ENCODE assay signal across 14 cellular contexts in the genomic region with DNA sequence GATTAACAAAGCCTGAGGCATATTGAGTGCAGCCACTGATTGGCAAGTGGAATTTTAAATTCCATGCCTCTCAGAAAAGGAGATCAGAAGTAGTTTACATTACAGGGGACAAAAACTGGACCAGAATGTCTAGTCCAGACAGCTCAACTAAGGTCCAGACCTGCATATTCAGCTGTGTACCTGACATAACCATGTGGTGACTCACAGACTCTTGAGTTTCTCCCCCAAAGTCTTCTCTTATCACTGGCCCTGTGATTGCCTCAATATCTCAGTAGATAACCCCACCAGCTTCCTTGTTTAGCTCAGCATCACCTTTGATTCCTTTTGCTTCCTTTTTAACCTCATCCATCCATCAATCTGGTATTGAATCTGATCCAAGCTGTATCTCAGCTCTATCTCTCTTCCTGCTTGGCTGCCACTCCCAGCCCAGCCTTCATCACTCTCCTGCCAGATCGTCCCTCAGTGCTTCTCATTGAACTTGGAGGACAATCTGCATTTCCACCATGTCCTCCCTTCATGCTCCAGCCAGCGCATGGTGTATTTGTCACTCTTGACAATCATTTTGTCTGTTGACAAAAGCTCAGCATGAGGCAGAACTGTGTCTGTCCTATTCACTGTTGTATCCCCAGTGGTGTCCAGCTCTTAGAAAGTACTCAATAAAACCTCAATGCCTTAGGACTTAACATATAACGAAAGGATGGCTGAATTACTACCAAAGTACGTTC.
"Had no signal": no experiment of that assay in that cellular context is flagged by ENCODE, and none has a peak within 500 bp of the region (broad histone marks: within the 10 kb centered on the region; RNA-seq: fewer than 3 reads in every experiment).

No MANE protein-coding gene starts in this region.

- H3K27ac ChIP-seq: right lobe of liver had no signal

- H3K36me3 ChIP-seq: right lobe of liver had no signal

- H3K4me3 Mint-ChIP-seq: activated CD4-positive, alpha-beta memory T cell treated with anti-CD3 and anti-CD28 coated beads, Interleukin-2, amount 10 ng/mL, durations not matched to agents 7 days and 5 days; activated CD4-positive, alpha-beta T cell treated with anti-CD3 and anti-CD28 coated beads for 36 hours; activated naive CD8-positive, alpha-beta T cell; nephron progenitor cell; T-helper 1 cell treated with Interleukin-12 subunit alpha and Interleukin-12 subunit beta and Interleukin-4 antibody, amounts not matched to agents 30 μg/mL and 1 μg/mL, for 36 hours had no signal

- H3K4me1 Mint-ChIP-seq: activated CD4-positive, alpha-beta T cell treated with anti-CD3 and anti-CD28 coated beads for 36 hours had no signal

- H3K27ac Mint-ChIP-seq: activated CD4-positive, alpha-beta memory T cell treated with anti-CD3 and anti-CD28 coated beads, Interleukin-2, amount 10 ng/mL, durations not matched to agents 7 days and 5 days; activated CD4-positive, alpha-beta T cell treated with anti-CD3 and anti-CD28 coated beads for 36 hours; activated naive CD8-positive, alpha-beta T cell; nephron progenitor cell; T-helper 1 cell treated with Interleukin-12 subunit alpha and Interleukin-12 subunit beta and Interleukin-4 antibody, amounts not matched to agents 30 μg/mL and 1 μg/mL, for 36 hours had no signal

- H3K4me3 ChIP-seq: right lobe of liver had no signal

- DNase-seq: activated CD4-positive, alpha-beta memory T cell treated with anti-CD3 and anti-CD28 coated beads, Interleukin-2, amount 10 ng/mL, durations not matched to agents 7 days and 5 days; activated CD4-positive, alpha-beta T cell treated with anti-CD3 and anti-CD28 coated beads for 36 hours; activated gamma-delta T cell; activated T-cell treated with anti-CD3 and anti-CD28 coated beads, Interleukin-2, amount 50 U/mL, for 48 hours; amniotic stem cell; cortex of kidney; effector CD8-positive, alpha-beta T cell; nephron progenitor cell; occipital lobe; right lobe of liver; stimulated activated naive CD8-positive, alpha-beta T cell treated with anti-CD3 and anti-CD28 coated beads, Interleukin-15, Interleukin-2, amounts not matched to agents 100 U/mL and 50 U/mL, for 24 hours had no signal

- ATAC-seq: activated CD4-positive, alpha-beta T cell treated with anti-CD3 and anti-CD28 coated beads for 36 hours; left lobe of liver; right lobe of liver; stimulated activated naive CD8-positive, alpha-beta T cell treated with anti-CD3 and anti-CD28 coated beads, Interleukin-15, Interleukin-2, amounts not matched to agents 100 U/mL and 50 U/mL, for 24 hours had no signal

- H3K27me3 ChIP-seq: right lobe of liver had no signal

- H3K9me3 Mint-ChIP-seq: activated CD4-positive, alpha-beta memory T cell treated with anti-CD3 and anti-CD28 coated beads, Interleukin-2, amount 10 ng/mL, durations not matched to agents 7 days and 5 days; T-helper 1 cell treated with Interleukin-12 subunit alpha and Interleukin-12 subunit beta and Interleukin-4 antibody, amounts not matched to agents 30 μg/mL and 1 μg/mL, for 36 hours had no signal

- H3K9me3 ChIP-seq: right lobe of liver had no signal

- H3K27me3 Mint-ChIP-seq: activated CD4-positive, alpha-beta T cell treated with anti-CD3 and anti-CD28 coated beads for 36 hours; activated naive CD8-positive, alpha-beta T cell had no signal

- H3K4me1 ChIP-seq: right lobe of liver had no signal
